Comparison of ENCODE assay signal across 1 cellular context in the genomic region with DNA sequence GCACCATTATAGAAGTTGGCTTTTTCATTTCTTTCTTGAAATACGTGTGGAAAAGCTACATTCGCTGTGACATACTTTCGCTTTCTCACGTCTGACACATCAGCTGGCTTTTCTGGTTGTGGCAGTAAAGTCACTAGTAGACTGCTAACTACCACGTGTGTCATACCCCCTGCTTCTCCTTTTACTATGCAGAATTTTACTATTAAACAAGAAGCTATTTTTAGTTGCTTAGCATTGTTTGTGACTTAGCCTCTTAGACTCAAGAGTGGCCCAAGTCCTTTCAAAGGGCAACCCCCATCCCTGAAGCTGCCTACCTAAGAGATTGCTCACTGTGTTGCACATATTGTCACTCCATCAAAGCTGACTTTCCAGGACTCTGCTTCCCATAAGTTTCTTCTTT.
TF ChIP-seq lines count a peak whose summit lies in the region.

No MANE protein-coding gene starts in this region.

TF ChIP-seq in GM12878, 131 proteins besides CTCF, POLR2A, EP300 and RAD21 (continued from another document):
- TF ChIP-seq REST (IDR thresholded peaks at IDR 0.05; ENCODE audit: low read depth, low read length) (no peak), KLF5 (IDR thresholded peaks at IDR 0.05; ENCODE audit: partially characterized antibody) (no peak), ZBED1 (IDR thresholded peaks at IDR 0.05; ENCODE audit: borderline replicate concordance) (no peak), TCF7 (IDR thresholded peaks at IDR 0.05; ENCODE audit: borderline replicate concordance) (no peak), IRF4 (IDR thresholded peaks at IDR 0.05; ENCODE audit: low read depth, low read length) (no peak), SMARCA5 (IDR thresholded peaks at IDR 0.05) (no peak), DPF2 (IDR thresholded peaks at IDR 0.05) (no peak), ZNF592 (IDR thresholded peaks at IDR 0.05) (no peak), ZBTB33 (IDR thresholded peaks at IDR 0.05) (no peak)
- TF ChIP-seq, protein P1, sequence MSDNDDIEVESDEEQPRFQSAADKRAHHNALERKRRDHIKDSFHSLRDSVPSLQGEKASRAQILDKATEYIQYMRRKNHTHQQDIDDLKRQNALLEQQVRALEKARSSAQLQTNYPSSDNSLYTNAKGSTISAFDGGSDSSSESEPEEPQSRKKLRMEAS (IDR thresholded peaks at IDR 0.05; ENCODE audit: low read depth, low read length) = no peak
- TF ChIP-seq, protein P2, sequence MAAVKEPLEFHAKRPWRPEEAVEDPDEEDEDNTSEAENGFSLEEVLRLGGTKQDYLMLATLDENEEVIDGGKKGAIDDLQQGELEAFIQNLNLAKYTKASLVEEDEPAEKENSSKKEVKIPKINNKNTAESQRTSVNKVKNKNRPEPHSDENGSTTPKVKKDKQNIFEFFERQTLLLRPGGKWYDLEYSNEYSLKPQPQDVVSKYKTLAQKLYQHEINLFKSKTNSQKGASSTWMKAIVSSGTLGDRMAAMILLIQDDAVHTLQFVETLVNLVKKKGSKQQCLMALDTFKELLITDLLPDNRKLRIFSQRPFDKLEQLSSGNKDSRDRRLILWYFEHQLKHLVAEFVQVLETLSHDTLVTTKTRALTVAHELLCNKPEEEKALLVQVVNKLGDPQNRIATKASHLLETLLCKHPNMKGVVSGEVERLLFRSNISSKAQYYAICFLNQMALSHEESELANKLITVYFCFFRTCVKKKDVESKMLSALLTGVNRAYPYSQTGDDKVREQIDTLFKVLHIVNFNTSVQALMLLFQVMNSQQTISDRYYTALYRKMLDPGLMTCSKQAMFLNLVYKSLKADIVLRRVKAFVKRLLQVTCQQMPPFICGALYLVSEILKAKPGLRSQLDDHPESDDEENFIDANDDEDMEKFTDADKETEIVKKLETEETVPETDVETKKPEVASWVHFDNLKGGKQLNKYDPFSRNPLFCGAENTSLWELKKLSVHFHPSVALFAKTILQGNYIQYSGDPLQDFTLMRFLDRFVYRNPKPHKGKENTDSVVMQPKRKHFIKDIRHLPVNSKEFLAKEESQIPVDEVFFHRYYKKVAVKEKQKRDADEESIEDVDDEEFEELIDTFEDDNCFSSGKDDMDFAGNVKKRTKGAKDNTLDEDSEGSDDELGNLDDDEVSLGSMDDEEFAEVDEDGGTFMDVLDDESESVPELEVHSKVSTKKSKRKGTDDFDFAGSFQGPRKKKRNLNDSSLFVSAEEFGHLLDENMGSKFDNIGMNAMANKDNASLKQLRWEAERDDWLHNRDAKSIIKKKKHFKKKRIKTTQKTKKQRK (IDR thresholded peaks at IDR 0.05; ENCODE audit: low read depth, low read length) = no peak
